Comparison of ENCODE assay signal across 9 cellular contexts in the genomic region with DNA sequence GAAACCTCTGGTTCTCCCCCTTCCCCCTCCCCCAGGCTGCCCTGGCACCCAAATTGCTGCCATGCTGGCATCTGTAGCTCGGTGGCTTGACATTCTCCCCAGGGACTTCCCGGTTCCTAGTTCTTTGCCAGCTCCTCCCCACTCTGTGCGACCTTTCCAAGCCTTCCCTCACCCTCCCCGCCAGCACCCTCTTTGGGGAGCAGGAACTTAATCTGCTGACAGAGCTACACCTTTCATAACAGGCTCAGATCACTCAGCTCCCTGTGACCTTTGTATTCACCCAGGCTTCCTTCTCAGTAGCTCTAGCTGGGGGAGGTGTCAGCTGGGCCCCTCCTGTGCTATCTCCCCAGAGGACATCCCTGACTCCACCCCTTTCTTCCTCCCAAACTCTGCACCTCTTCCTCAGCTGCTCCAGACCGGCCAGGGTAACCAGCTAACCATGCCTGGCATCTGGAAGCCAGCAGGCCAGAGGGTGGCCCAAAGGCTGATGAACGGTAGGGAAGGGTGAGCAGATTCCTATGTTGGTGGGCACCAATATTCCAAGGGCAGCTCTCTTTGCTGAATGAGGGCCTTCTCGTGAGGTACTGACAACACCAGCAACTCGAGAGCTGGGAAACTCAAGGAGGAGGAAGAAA. TPM values are rescaled to one million over a fixed set of nuclear protein-coding genes. Genes with fewer than 3 reads are reported as not detected.
DNase-seq lines count a peak whose midpoint lies in the region; ATAC-seq, FAIRE-seq and TF ChIP-seq lines count a peak whose summit lies in the region.
"Had no signal": no experiment of that assay in that cellular context is flagged by ENCODE, and none has a peak within 500 bp of the region (broad histone marks: within the 10 kb centered on the region; RNA-seq: fewer than 3 reads in every experiment).

No MANE protein-coding gene starts in this region.

- H3K4me2 ChIP-seq in K562 (ENCODE audit: insufficient read depth, low read length), result peak overlapping the region; percentile 98

- no peaks in the 10 kb centered on the region for H3K27me3 ChIP-seq in K562 (ENCODE audit: control insufficient read depth in 2 of 2, insufficient read depth in 2 of 2, low read length in 2 of 2)

- CTCF ChIA-PET in K562 (lab: Yijun Ruan, JAX; ENCODE audit: low intra/inter-chr PET ratio), result interaction anchor here (0.7 kb wide), 1 partner anchor 143 kb away, joined by 3 read pairs; no protein-coding TSS in a partner anchor

- no peak for TF ChIP-seq CTCF in K562 (IDR thresholded peaks at IDR 0.05 in 2 of 3, conservative IDR thresholded peaks at IDR 0.05 in 1 of 3; ENCODE audit: insufficient read depth in 2 of 3, low read depth in 1 of 3, low read length in 3 of 3)
- TF ChIP-seq CTCF in mesothelial cell of epicardium (IDR thresholded peaks at IDR 0.05; ENCODE audit: unreplicated experiment), result no peak

- peaks cover 17% of the 10 kb centered on the region for H3K4me1 Mint-ChIP-seq in mesothelial cell of epicardium

- H2AFZ ChIP-seq in K562 (ENCODE audit: low read depth, low read length), result peak overlapping the region; percentile 90

- no peaks in the 10 kb centered on the region for H3K9me3 ChIP-seq in K562 (replicated peaks; ENCODE audit: control insufficient read depth, insufficient read depth, low read depth, low read length)

- no peaks in the 10 kb centered on the region for H3K9me1 ChIP-seq in K562 (ENCODE audit: control insufficient read depth, insufficient read depth, low read length)

- ATAC-seq in K562 (peak; percentile 31), HG02678 (IDR thresholded peaks at IDR 0.05; ENCODE audit: unreplicated experiment) (no peak)

- POLR2A ChIA-PET in K562 (lab: Yijun Ruan, JAX), result interaction anchor here (0.5 to 2.7 kb wide), 12 partner anchors 10 to 898 kb away, joined by 3 to 6 read pairs (median 3); partner anchors contain the start of genes CERS5, LIMA1 and SMARCD1

- peaks cover 28% of the 10 kb centered on the region for H3K79me2 ChIP-seq in K562 (ENCODE audit: control insufficient read depth, insufficient read depth, low read length)

- peak; percentile 31; the same call in 1 of the 2 replicates for TF ChIP-seq EP300 in K562 (IDR thresholded peaks at IDR 0.05; ENCODE audit: low read length)

- intact Hi-C loops in K562 (cut with micrococcal nuclease), result no loop called here

- TF ChIP-seq RAD21 in K562 (CRISPR knock-in tag; conservative IDR thresholded peaks at IDR 0.05 in 1 of 2, IDR thresholded peaks at IDR 0.05 in 1 of 2), result no peak

- no peak overlapping the region for H3K4me3 Mint-ChIP-seq in mesothelial cell of epicardium

- no peaks in the 10 kb centered on the region for H3K27me3 Mint-ChIP-seq in mesothelial cell of epicardium (ENCODE audit: low read depth)

- H3K9me3 Mint-ChIP-seq in mesothelial cell of epicardium, result no peaks in the 10 kb centered on the region

- in situ Hi-C loops in K562 (cut with MboI), result no loop called here

- peak; percentile 31 for DNase-seq in DMS153 treated with DMSO at 0.1 percent for 48 hours (lab: John Stamatoyannopoulos, UW; ENCODE audit: unreplicated experiment)
- DNase-seq in HuH-7.5 (ENCODE audit: low spot score), result peak; percentile 76
- DNase-seq in K562 (ENCODE audit: extremely low read depth in 1 of 4, low spot score in 3 of 4), result peak; percentile 83 to 88 (median 87)
- DNase-seq in mesothelial cell of epicardium (ENCODE audit: low spot score in 2 of 2, unreplicated experiment in 2 of 2), result no peak
- no peak for DNase-seq in central memory CD4-positive, alpha-beta T cell
- no peak for DNase-seq in effector CD8-positive, alpha-beta T cell (lab: John Stamatoyannopoulos, UW)
- no peak for DNase-seq in DMS79 treated with DMSO at 0.1 percent for 48 hours (lab: John Stamatoyannopoulos, UW)

- H3K9ac ChIP-seq in K562 (ENCODE audit: insufficient read depth in 1 of 2, low read depth in 2 of 2, low read length in 2 of 2), result peak overlapping the region; percentile 43 to 86

- no peaks in the 10 kb centered on the region for H3K36me3 Mint-ChIP-seq in mesothelial cell of epicardium

- no peaks in the 10 kb centered on the region; the same call in 2 of the 3 replicates for H3K36me3 ChIP-seq in K562 (ENCODE audit: control insufficient read depth, insufficient read depth, low read length)

- peak; percentile 94 for FAIRE-seq in K562 (lab: Jason Lieb, UNC)
- FAIRE-seq: islet of Langerhans had no signal

- no TSS peak for BruUV-seq in K562 (replicated peaks; lab: Mats Ljungman, UMichigan)

- peaks cover 5% of the 10 kb centered on the region; the same call in 1 of the 2 replicates for H4K20me1 ChIP-seq in K562 (replicated peaks; ENCODE audit: control insufficient read depth, insufficient read depth, low read length)

- 0 out of 2 replicates have a peak overlapping the region, but pooled peaks have one; percentile 3 for H3K4me3 ChIP-seq in K562

- peak; percentile 50; the same call in 1 of the 2 replicates for TF ChIP-seq POLR2A in K562 (conservative IDR thresholded peaks at IDR 0.05)

- peak overlapping the region; percentile 53 for H3K27ac Mint-ChIP-seq in mesothelial cell of epicardium

- H3K4me1 ChIP-seq in K562 (replicated peaks in 1 of 2; ENCODE audit: control insufficient read depth in 2 of 2, insufficient read depth in 2 of 2, low read length in 2 of 2), result peaks cover 29 to 48% of the 10 kb centered on the region in 2 experiments

- WGBS in K562 (ENCODE audit: insufficient coverage, low coverage, missing lambda C conversion rate), result 10% methylated on average over 8 of the region's 8 CpGs

- peak overlapping the region; percentile 65 for H3K27ac ChIP-seq in K562 (ENCODE audit: extremely low read depth, low read depth, low read length)

RNA-seq across cellular contexts. Expression of gene COX14, which starts 1.8 kb away (rescaled TPM):
- total RNA-seq in K562 (2011; cell fraction: chromatin; rRNA removed; ENCODE audit: low replicate concordance), result 10.7 and 19.2 TPM in 2 replicates
- total RNA-seq in K562 (2011; cell fraction: nucleolus; rRNA removed), result 22.3 and 29.3 TPM in 2 replicates
- 18.2 and 26.1 TPM in 2 replicates for total RNA-seq in K562 (2011; cell fraction: nucleoplasm; rRNA removed)
- total RNA-seq in K562 (2014; rRNA removed) (53.4 and 63.4 TPM in 2 replicates), K562 (2014; rRNA removed; fragmentation: Illumina TruSeq; extraction: Trizol) (46.3 and 50.9 TPM in 2 replicates), K562 (2015; rRNA removed; fragmentation: Illumina TruSeq; extraction: Trizol) (40.9 and 44.8 TPM in 2 replicates), K562 (2021) (51.7 and 65.1 TPM in 2 replicates), mesothelial cell of epicardium (24.2 to 25.0 TPM (median 24.8 TPM) in 3 replicates)
- polyA plus RNA-seq in K562 (2011; rRNA removed) (79.2 and 82.6 TPM in 2 replicates), K562 (2014; fragmentation: Illumina TruSeq; extraction: Trizol) (44.4 and 45.6 TPM in 2 replicates), K562 (2014; fragmentation: Nextera tagmentation; extraction: Ambion mirVana) (100 to 1,000 TPM; 259 to 269 TPM), K562 (2014; rRNA removed) (78.2 and 78.5 TPM in 2 replicates)
- polyA plus RNA-seq in K562 (2011; cell fraction: cytosol; rRNA removed), result 99.8 and 123 TPM in 2 replicates
- 34.9 and 36.3 TPM in 2 replicates for polyA plus RNA-seq in K562 (2011; cell fraction: nucleus; rRNA removed)
- 80.4 and 81.0 TPM in 2 replicates for polyA plus RNA-seq in K562 (2012)
- 20.7 and 20.8 TPM in 2 replicates for polyA minus RNA-seq in K562 (2011; rRNA and poly(A)+ RNA removed)
- polyA minus RNA-seq in K562 (2011; cell fraction: cytosol; rRNA and poly(A)+ RNA removed), result 8.3 and 12.1 TPM in 2 replicates
- 7.4 and 8.0 TPM in 2 replicates for polyA minus RNA-seq in K562 (2011; cell fraction: nucleus; rRNA and poly(A)+ RNA removed)

RNA-seq across cellular contexts. Expression of gene GPD1, which starts 6.4 kb away (rescaled TPM):
- 0.51 and 1.1 TPM in 2 replicates for total RNA-seq in K562 (2011; cell fraction: chromatin; rRNA removed; ENCODE audit: low replicate concordance)
- 1.1 and 1.2 TPM in 2 replicates for total RNA-seq in K562 (2011; cell fraction: nucleolus; rRNA removed)
- total RNA-seq in K562 (2011; cell fraction: nucleoplasm; rRNA removed), result 0.51 and 1.5 TPM in 2 replicates
- 1.00 and 1.1 TPM in 2 replicates for total RNA-seq in K562 (2014; rRNA removed)
- total RNA-seq in K562 (2014; rRNA removed; fragmentation: Illumina TruSeq; extraction: Trizol), result 0.35 and 0.47 TPM in 2 replicates
- total RNA-seq in K562 (2015; rRNA removed; fragmentation: Illumina TruSeq; extraction: Trizol), result 0.40 and 0.45 TPM in 2 replicates
- 0.55 and 0.67 TPM in 2 replicates for total RNA-seq in K562 (2021)
- polyA plus RNA-seq in K562 (2011; rRNA removed), result 0.47 and 0.99 TPM in 2 replicates
- 0.13 and 1.7 TPM in 2 replicates for polyA plus RNA-seq in K562 (2011; cell fraction: cytosol; rRNA removed)
- 0.90 and 1.5 TPM in 2 replicates for polyA plus RNA-seq in K562 (2011; cell fraction: nucleus; rRNA removed)
- polyA plus RNA-seq in K562 (2012), result 0.29 and 0.72 TPM in 2 replicates
- 0.70 and 0.91 TPM in 2 replicates for polyA plus RNA-seq in K562 (2014; fragmentation: Illumina TruSeq; extraction: Trizol)
- polyA plus RNA-seq in K562 (2014; fragmentation: Nextera tagmentation; extraction: Ambion mirVana), result under 1 TPM; 0.13 to 0.45 TPM
- 0.45 and 0.70 TPM in 2 replicates for polyA plus RNA-seq in K562 (2014; rRNA removed)
- polyA minus RNA-seq in K562 (2011; rRNA and poly(A)+ RNA removed), result 0.09 and 1.0 TPM in 2 replicates
- polyA minus RNA-seq in K562 (2011; cell fraction: cytosol; rRNA and poly(A)+ RNA removed), result 0.67 TPM in 1 of 2 replicates, not detected in the other
- 0.22 and 0.40 TPM in 2 replicates for polyA minus RNA-seq in K562 (2011; cell fraction: nucleus; rRNA and poly(A)+ RNA removed)
- total RNA-seq in mesothelial cell of epicardium, result 0.72 to 1.2 TPM (median 1.1 TPM) in 3 replicates

RNA-seq across cellular contexts. Expression of gene SMARCD1, which starts 25.1 kb away (rescaled TPM):
- 100 and 119 TPM in 2 replicates for total RNA-seq in K562 (2011; cell fraction: chromatin; rRNA removed; ENCODE audit: low replicate concordance)
- total RNA-seq in K562 (2011; cell fraction: nucleolus; rRNA removed), result 57.0 and 69.7 TPM in 2 replicates
- 75.5 and 101 TPM in 2 replicates for total RNA-seq in K562 (2011; cell fraction: nucleoplasm; rRNA removed)
- total RNA-seq in K562 (2014; rRNA removed) (65.3 and 98.3 TPM in 2 replicates), K562 (2014; rRNA removed; fragmentation: Illumina TruSeq; extraction: Trizol) (43.8 and 47.5 TPM in 2 replicates), K562 (2015; rRNA removed; fragmentation: Illumina TruSeq; extraction: Trizol) (45.8 and 47.5 TPM in 2 replicates), K562 (2021) (68.2 and 77.0 TPM in 2 replicates), mesothelial cell of epicardium (112 to 122 TPM (median 113 TPM) in 3 replicates)
- polyA plus RNA-seq in K562 (2011; rRNA removed) (48.0 and 70.5 TPM in 2 replicates), K562 (2014; fragmentation: Illumina TruSeq; extraction: Trizol) (85.6 and 91.7 TPM in 2 replicates), K562 (2014; fragmentation: Nextera tagmentation; extraction: Ambion mirVana) (1 to 10 TPM in 1 of 2 experiments, under 1 TPM in 1; 0.86 to 1.5 TPM), K562 (2014; rRNA removed) (49.1 and 51.3 TPM in 2 replicates)
- 52.7 and 56.9 TPM in 2 replicates for polyA plus RNA-seq in K562 (2011; cell fraction: cytosol; rRNA removed)
- polyA plus RNA-seq in K562 (2011; cell fraction: nucleus; rRNA removed), result 81.1 and 98.9 TPM in 2 replicates
- polyA plus RNA-seq in K562 (2012), result 50.7 and 56.4 TPM in 2 replicates
- polyA minus RNA-seq in K562 (2011; rRNA and poly(A)+ RNA removed), result 59.4 and 59.7 TPM in 2 replicates
- 53.8 TPM in 2 replicates for polyA minus RNA-seq in K562 (2011; cell fraction: cytosol; rRNA and poly(A)+ RNA removed)
- polyA minus RNA-seq in K562 (2011; cell fraction: nucleus; rRNA and poly(A)+ RNA removed), result 25.7 and 41.5 TPM in 2 replicates

RNA-seq across cellular contexts. Expression of gene ASIC1, which starts 52.8 kb away (rescaled TPM):
- total RNA-seq in K562 (2011; cell fraction: chromatin; rRNA removed; ENCODE audit: low replicate concordance), result 4.7 and 13.5 TPM in 2 replicates
- 6.7 TPM in 2 replicates for total RNA-seq in K562 (2011; cell fraction: nucleolus; rRNA removed)
- 6.2 and 10.1 TPM in 2 replicates for total RNA-seq in K562 (2011; cell fraction: nucleoplasm; rRNA removed)
- total RNA-seq in K562 (2014; rRNA removed), result 0.45 and 0.69 TPM in 2 replicates
- total RNA-seq in K562 (2014; rRNA removed; fragmentation: Illumina TruSeq; extraction: Trizol), result 0.15 and 0.22 TPM in 2 replicates
- total RNA-seq in K562 (2015; rRNA removed; fragmentation: Illumina TruSeq; extraction: Trizol), result 0.14 and 0.19 TPM in 2 replicates
- total RNA-seq in K562 (2021), result 1.2 TPM in 2 replicates
- polyA plus RNA-seq in K562 (2011; rRNA removed), result 1.7 and 2.1 TPM in 2 replicates
- polyA plus RNA-seq in K562 (2011; cell fraction: cytosol; rRNA removed), result 2.2 and 2.4 TPM in 2 replicates
- polyA plus RNA-seq in K562 (2011; cell fraction: nucleus; rRNA removed), result 6.8 and 7.2 TPM in 2 replicates
- 0.69 and 2.0 TPM in 2 replicates for polyA plus RNA-seq in K562 (2012)
- 0.97 and 1.1 TPM in 2 replicates for polyA plus RNA-seq in K562 (2014; fragmentation: Illumina TruSeq; extraction: Trizol)
- under 1 TPM; 0.01 to 0.17 TPM for polyA plus RNA-seq in K562 (2014; fragmentation: Nextera tagmentation; extraction: Ambion mirVana)
- polyA plus RNA-seq in K562 (2014; rRNA removed), result 0.81 and 1.2 TPM in 2 replicates
- polyA minus RNA-seq in K562 (2011; rRNA and poly(A)+ RNA removed), result 1.4 and 1.8 TPM in 2 replicates
- 0.64 and 1.8 TPM in 2 replicates for polyA minus RNA-seq in K562 (2011; cell fraction: cytosol; rRNA and poly(A)+ RNA removed)
- 0.78 and 1.2 TPM in 2 replicates for polyA minus RNA-seq in K562 (2011; cell fraction: nucleus; rRNA and poly(A)+ RNA removed)
- total RNA-seq in mesothelial cell of epicardium, result 6.1 to 7.2 TPM (median 6.6 TPM) in 3 replicates

RNA-seq across cellular contexts. Expression of gene CERS5, which starts 56.9 kb away (rescaled TPM):
- 179 and 195 TPM in 2 replicates for total RNA-seq in K562 (2011; cell fraction: chromatin; rRNA removed; ENCODE audit: low replicate concordance)
- 134 and 135 TPM in 2 replicates for total RNA-seq in K562 (2011; cell fraction: nucleolus; rRNA removed)
- 198 and 302 TPM in 2 replicates for total RNA-seq in K562 (2011; cell fraction: nucleoplasm; rRNA removed)
- total RNA-seq in K562 (2014; rRNA removed), result 14.4 and 19.3 TPM in 2 replicates
- total RNA-seq in K562 (2014; rRNA removed; fragmentation: Illumina TruSeq; extraction: Trizol), result 17.8 and 21.2 TPM in 2 replicates
- 14.1 and 15.4 TPM in 2 replicates for total RNA-seq in K562 (2015; rRNA removed; fragmentation: Illumina TruSeq; extraction: Trizol)
- 21.0 and 24.3 TPM in 2 replicates for total RNA-seq in K562 (2021)
- polyA plus RNA-seq in K562 (2011; rRNA removed), result 41.9 and 47.5 TPM in 2 replicates
- polyA plus RNA-seq in K562 (2011; cell fraction: cytosol; rRNA removed), result 36.7 and 58.5 TPM in 2 replicates
- polyA plus RNA-seq in K562 (2011; cell fraction: nucleus; rRNA removed), result 62.9 and 73.2 TPM in 2 replicates
- polyA plus RNA-seq in K562 (2012), result 16.6 and 23.6 TPM in 2 replicates
- 21.3 and 23.4 TPM in 2 replicates for polyA plus RNA-seq in K562 (2014; fragmentation: Illumina TruSeq; extraction: Trizol)
- 1 to 10 TPM; 6.1 to 8.7 TPM for polyA plus RNA-seq in K562 (2014; fragmentation: Nextera tagmentation; extraction: Ambion mirVana)
- polyA plus RNA-seq in K562 (2014; rRNA removed), result 25.2 and 32.5 TPM in 2 replicates
- polyA minus RNA-seq in K562 (2011; rRNA and poly(A)+ RNA removed), result 72.4 and 76.9 TPM in 2 replicates
- polyA minus RNA-seq in K562 (2011; cell fraction: cytosol; rRNA and poly(A)+ RNA removed), result 21.6 and 27.5 TPM in 2 replicates
- polyA minus RNA-seq in K562 (2011; cell fraction: nucleus; rRNA and poly(A)+ RNA removed), result 25.8 and 33.0 TPM in 2 replicates
- total RNA-seq in mesothelial cell of epicardium, result 70.4 to 77.1 TPM (median 75.3 TPM) in 3 replicates

Comparison
In these comparisons a context has a peak if more than half of its experiments do, and no peak if none do; other contexts are left out.
1. DNase-seq: peak in DMS153 treated with DMSO at 0.1 percent for 48 hours (single experiment), HuH-7.5 (single experiment) and K562 (4 of 4); none in mesothelial cell of epicardium (0 of 2), central memory CD4-positive, alpha-beta T cell (single experiment), effector CD8-positive, alpha-beta T cell (single experiment) and DMS79 treated with DMSO at 0.1 percent for 48 hours (single experiment).